8 cellular contexts compared by ENCODE assay signal in genomic region chr17:54967621-54968258, GRCh38.
DNase-seq lines count a peak whose midpoint lies in the region; ATAC-seq, FAIRE-seq and TF ChIP-seq lines count a peak whose summit lies in the region.

No MANE protein-coding gene starts in this region.

- H3K36me3 ChIP-seq in Loucy (ENCODE audit: insufficient read depth, low read length): peaks cover 15% of the 10 kb centered on the region; the same call in 1 of the 2 replicates
- peaks cover 33% of the 10 kb centered on the region for H3K36me3 ChIP-seq in iPS-20b (ENCODE audit: insufficient read depth, low read depth, low read length)

- peaks cover 58% of the 10 kb centered on the region for H3K79me2 ChIP-seq in Loucy (ENCODE audit: insufficient read depth, low read length)

- peak overlapping the region; percentile 67 for H3K27ac ChIP-seq in iPS-20b (ENCODE audit: low read length)

- H3F3A ChIP-seq in Loucy (ENCODE audit: low read depth): no peaks in the 10 kb centered on the region

- H3K9me3 ChIP-seq in Loucy (ENCODE audit: insufficient read depth, low read depth, low read length) (no peaks in the 10 kb centered on the region), iPS-20b (ENCODE audit: insufficient read depth, low read depth, low read length) (no peaks in the 10 kb centered on the region)

- peak; percentile 32 for ATAC-seq in stimulated activated naive CD8-positive, alpha-beta T cell treated with anti-CD3 and anti-CD28 coated beads, Interleukin-15, Interleukin-2, amounts not matched to agents 100 U/mL and 50 U/mL, for 24 hours

- peak overlapping the region; percentile 83 for H3K4me2 ChIP-seq in Loucy (ENCODE audit: low read depth, low read length, poor library complexity, severe bottlenecking)

- no peak for FAIRE-seq in H54 (lab: Jason Lieb, UNC)

- H2AFZ ChIP-seq in Loucy (ENCODE audit: low read length): peak overlapping the region; percentile 95

- H3K4me1 ChIP-seq in Loucy (ENCODE audit: insufficient read depth, low read length, poor library complexity, severe bottlenecking) (peaks cover 53% of the 10 kb centered on the region), iPS-20b (ENCODE audit: insufficient read depth, low read length) (0 out of 2 replicates have a peak, but pooled peaks cover 2% of the 10 kb centered on the region)

- H3K4me3 ChIP-seq in HFF-Myc (replicated peaks; ENCODE audit: low read depth, low read length) (peak overlapping the region; percentile 75), Loucy (ENCODE audit: low read length, poor library complexity, severe bottlenecking) (peak overlapping the region; percentile 86), iPS-20b (ENCODE audit: low read length) (peak overlapping the region; percentile 85)

- H3K9me2 ChIP-seq in Loucy (replicated peaks; ENCODE audit: low read depth, low read length): no peaks in the 10 kb centered on the region

- peak overlapping the region; percentile 90 for H3K9ac ChIP-seq in Loucy (ENCODE audit: low read depth, low read length, poor library complexity, severe bottlenecking)
- H3K9ac ChIP-seq in iPS-20b (ENCODE audit: low read depth, low read length): peak overlapping the region; percentile 86

- TF ChIP-seq POLR2A in H54 (IDR thresholded peaks at IDR 0.05; ENCODE audit: low read depth, low read length): no peak

- H4K20me1 ChIP-seq in Loucy (ENCODE audit: insufficient read depth, low read length, poor library complexity, severe bottlenecking): peaks cover 6% of the 10 kb centered on the region

- TF ChIP-seq CTCF in HFF-Myc (IDR thresholded peaks at IDR 0.05; ENCODE audit: low read depth, low read length, missing control alignments) (no peak), Loucy (conservative IDR thresholded peaks at IDR 0.05; ENCODE audit: low read length) (no peak; the same call in 1 of the 2 replicates)

- H3K27me3 ChIP-seq in Loucy (ENCODE audit: insufficient read depth, low read length, poor library complexity, severe bottlenecking) (no peaks in the 10 kb centered on the region), iPS-20b (ENCODE audit: insufficient read depth, low read length) (no peaks in the 10 kb centered on the region)

- DNase-seq in stimulated activated CD4-positive, alpha-beta T cell treated with anti-CD3 and anti-CD28 coated beads, Interleukin-4, amount 100 ng/mL, for 24 hours: peak; percentile 10
- no peak for DNase-seq in stimulated activated CD4-positive, alpha-beta T cell treated with anti-CD3 and anti-CD28 coated beads, Interleukin-12 subunit alpha, Interleukin-12 subunit beta, amount 100 ng/mL, for 4 hours
- no peak for DNase-seq in HFF-Myc (ENCODE audit: extremely low read depth, low read depth)
- peak; percentile 56 for DNase-seq in amniotic epithelial cell (ENCODE audit: low read depth)
- peak; percentile 19 for DNase-seq in stimulated activated naive CD8-positive, alpha-beta T cell treated with anti-CD3 and anti-CD28 coated beads, Interleukin-15, Interleukin-2, amounts not matched to agents 100 U/mL and 50 U/mL, for 24 hours
- no peak for DNase-seq in H54 (ENCODE audit: insufficient read length, low spot score)

Comparison
In these comparisons a context has a peak if more than half of its experiments do, and no peak if none do; other contexts are left out.
1. DNase-seq: peak in stimulated activated CD4-positive, alpha-beta T cell treated with anti-CD3 and anti-CD28 coated beads, Interleukin-4, amount 100 ng/mL, for 24 hours (single experiment), amniotic epithelial cell (single experiment) and stimulated activated naive CD8-positive, alpha-beta T cell treated with anti-CD3 and anti-CD28 coated beads, Interleukin-15, Interleukin-2, amounts not matched to agents 100 U/mL and 50 U/mL, for 24 hours (single experiment); none in stimulated activated CD4-positive, alpha-beta T cell treated with anti-CD3 and anti-CD28 coated beads, Interleukin-12 subunit alpha, Interleukin-12 subunit beta, amount 100 ng/mL, for 4 hours (single experiment), HFF-Myc (single experiment) and H54 (single experiment).
2. Peak in every context shown above with its lines, with median percentiles within 50 percentile points of each other: H3K4me3 ChIP-seq.